In genomic region chr7:106071999-106072714, GRCh38 we compare ENCODE assay signal across 1 cellular context.
A peak's percentile ranks its signal among the peaks of the same experiment; 100 is the strongest.
TF ChIP-seq lines count a peak whose summit lies in the region.

No MANE protein-coding gene starts in this region.

TF ChIP-seq in HepG2, 621 proteins besides CTCF, POLR2A, EP300 and RAD21 (continued from another document and continues in another):
- peak; percentile 59; the same call in 1 of the 2 replicates for TF ChIP-seq KAT8 (CRISPR knock-in tag; IDR thresholded peaks at IDR 0.05)
- TF ChIP-seq PBX2 (CRISPR knock-in tag; IDR thresholded peaks at IDR 0.05) = peak; percentile 36; the same call in 1 of the 2 replicates
- no peak for TF ChIP-seq ZBTB14 (CRISPR knock-in tag; IDR thresholded peaks at IDR 0.05)
- no peak for TF ChIP-seq MBD4 (IDR thresholded peaks at IDR 0.05; ENCODE audit: borderline replicate concordance, low read length)
- no peak; the same call in 1 of the 2 replicates for TF ChIP-seq TFAP4 (IDR thresholded peaks at IDR 0.05; ENCODE audit: borderline replicate concordance, low read depth)
- TF ChIP-seq JUND (CRISPR knock-in tag; IDR thresholded peaks at IDR 0.05) = no peak
- no peak for TF ChIP-seq TIGD3 (CRISPR knock-in tag; IDR thresholded peaks at IDR 0.05; ENCODE audit: borderline replicate concordance)
- TF ChIP-seq ASH2L (IDR thresholded peaks at IDR 0.05; ENCODE audit: insufficient read length, low read depth, low read length) = no peak
- TF ChIP-seq ZFYVE20 (CRISPR knock-in tag; IDR thresholded peaks at IDR 0.05; ENCODE audit: borderline replicate concordance, low read depth) = no peak
- no peak for TF ChIP-seq ZNF816 (CRISPR knock-in tag; IDR thresholded peaks at IDR 0.05; ENCODE audit: borderline replicate concordance)
- TF ChIP-seq E2F1 (CRISPR knock-in tag; IDR thresholded peaks at IDR 0.05) = peak; percentile 58; the same call in 1 of the 2 replicates
- TF ChIP-seq RXRB (CRISPR knock-in tag; IDR thresholded peaks at IDR 0.05; ENCODE audit: borderline replicate concordance) = peak; percentile 67; the same call in 1 of the 2 replicates
- no peak for TF ChIP-seq ZFP62 (CRISPR knock-in tag; IDR thresholded peaks at IDR 0.05)
- TF ChIP-seq MYC (CRISPR knock-in tag; IDR thresholded peaks at IDR 0.05; ENCODE audit: borderline replicate concordance) = no peak
- TF ChIP-seq ZHX1 (CRISPR knock-in tag; IDR thresholded peaks at IDR 0.05; ENCODE audit: low read depth) = no peak
- no peak for TF ChIP-seq CENPX (CRISPR knock-in tag; IDR thresholded peaks at IDR 0.05)
- TF ChIP-seq ZNF503 (CRISPR knock-in tag; IDR thresholded peaks at IDR 0.05) = peak; percentile 63; the same call in 1 of the 2 replicates
- TF ChIP-seq RBM39 (IDR thresholded peaks at IDR 0.05; ENCODE audit: low read depth, low read length, poor library complexity, severe bottlenecking) = no peak
- TF ChIP-seq ZSCAN9 (CRISPR knock-in tag; IDR thresholded peaks at IDR 0.05; ENCODE audit: borderline replicate concordance) = peak; percentile 72; the same call in 1 of the 2 replicates
- TF ChIP-seq ZNF678 (CRISPR knock-in tag; IDR thresholded peaks at IDR 0.05) = no peak
- no peak for TF ChIP-seq YEATS4 (CRISPR knock-in tag; IDR thresholded peaks at IDR 0.05; ENCODE audit: borderline replicate concordance)
- TF ChIP-seq STAT6 (CRISPR knock-in tag; IDR thresholded peaks at IDR 0.05; ENCODE audit: borderline replicate concordance) = no peak; the same call in 1 of the 2 replicates
- no peak for TF ChIP-seq ZNF549 (CRISPR knock-in tag; IDR thresholded peaks at IDR 0.05)
- no peak for TF ChIP-seq SP1 (IDR thresholded peaks at IDR 0.05)
- no peak for TF ChIP-seq SP1 (CRISPR knock-in tag; IDR thresholded peaks at IDR 0.05)
- TF ChIP-seq ZNF3 (CRISPR knock-in tag; IDR thresholded peaks at IDR 0.05) = no peak
- TF ChIP-seq ZNF343 (CRISPR knock-in tag; IDR thresholded peaks at IDR 0.05) = no peak
- TF ChIP-seq FOSL2 (CRISPR knock-in tag; IDR thresholded peaks at IDR 0.05) = peak; percentile 17; the same call in 1 of the 2 replicates
- TF ChIP-seq ZBTB4 (CRISPR knock-in tag; IDR thresholded peaks at IDR 0.05; ENCODE audit: borderline replicate concordance) = no peak
- TF ChIP-seq STAG1 (CRISPR knock-in tag; IDR thresholded peaks at IDR 0.05) = no peak
- no peak for TF ChIP-seq ZNF33B (CRISPR knock-in tag; IDR thresholded peaks at IDR 0.05)
- TF ChIP-seq ZBTB43 (CRISPR knock-in tag; conservative IDR thresholded peaks at IDR 0.05) = 0 out of 2 replicates have a peak, but pooled peaks have one; percentile 35
- TF ChIP-seq FOXJ3 (CRISPR knock-in tag; IDR thresholded peaks at IDR 0.05; ENCODE audit: borderline replicate concordance) = peak; percentile 79; the same call in 1 of the 2 replicates
- TF ChIP-seq ATF4 (CRISPR knock-in tag; IDR thresholded peaks at IDR 0.05) = no peak
- TF ChIP-seq KAT7 (CRISPR knock-in tag; IDR thresholded peaks at IDR 0.05; ENCODE audit: borderline replicate concordance) = no peak
- no peak for TF ChIP-seq ZNF333 (CRISPR knock-in tag; IDR thresholded peaks at IDR 0.05; ENCODE audit: borderline replicate concordance)
- TF ChIP-seq ZNF329 (CRISPR knock-in tag; IDR thresholded peaks at IDR 0.05; ENCODE audit: low read depth) = no peak
- no peak for TF ChIP-seq NFKBIZ (CRISPR knock-in tag; IDR thresholded peaks at IDR 0.05)
- no peak for TF ChIP-seq ZBTB42 (CRISPR knock-in tag; IDR thresholded peaks at IDR 0.05)
- TF ChIP-seq NFKB2 (CRISPR knock-in tag; IDR thresholded peaks at IDR 0.05; ENCODE audit: borderline replicate concordance) = no peak
- no peak for TF ChIP-seq ZNF83 (CRISPR knock-in tag; IDR thresholded peaks at IDR 0.05; ENCODE audit: borderline replicate concordance)
